ENCODE assay signal across 10 cellular contexts in the genomic region with DNA sequence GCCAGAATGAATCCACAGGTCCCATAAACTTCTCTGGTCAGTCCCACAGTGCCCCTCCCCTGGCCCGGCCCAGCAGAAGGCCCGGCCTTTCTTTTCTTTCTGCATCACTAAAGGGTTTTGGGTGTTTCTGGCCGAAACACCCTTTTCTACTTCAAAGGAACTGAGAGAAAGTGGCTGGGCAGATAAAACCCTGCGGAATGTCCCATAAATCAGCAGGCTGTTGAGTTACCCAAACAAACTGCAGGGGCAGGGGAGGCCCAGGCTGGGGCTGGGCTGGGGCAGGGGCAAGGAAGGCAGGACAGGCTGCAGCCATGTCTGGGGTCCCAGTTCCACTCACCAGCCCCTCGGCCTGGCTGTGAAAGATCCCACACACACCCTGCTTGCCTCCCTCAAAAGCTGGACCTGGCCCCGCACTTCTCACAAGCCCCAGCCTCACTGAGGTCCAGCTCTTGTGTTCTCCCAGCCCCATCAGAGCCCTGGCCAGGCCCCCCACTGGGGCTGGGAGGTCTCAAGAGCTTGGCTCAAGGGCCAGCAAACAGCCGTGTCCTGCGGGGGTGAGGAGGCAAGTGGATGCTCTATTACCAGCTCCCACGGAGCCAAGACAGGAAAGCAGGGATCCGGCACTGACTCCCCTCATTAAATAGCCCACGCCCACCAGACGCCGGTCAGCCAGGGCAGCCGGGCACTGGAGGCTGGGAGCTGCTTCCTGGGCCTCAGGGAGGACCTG. TPM values are rescaled to one million over a fixed set of nuclear protein-coding genes. Genes with fewer than 3 reads are reported as not detected.
DNase-seq lines count a peak whose midpoint lies in the region; ATAC-seq and TF ChIP-seq lines count a peak whose summit lies in the region.
"Had no signal": no experiment of that assay in that cellular context is flagged by ENCODE, and none has a peak within 500 bp of the region (broad histone marks: within the 10 kb centered on the region; RNA-seq: fewer than 3 reads in every experiment).

No MANE protein-coding gene starts in this region.

- POLR2A ChIA-PET in HEK293 (lab: Yijun Ruan, JAX), result no interaction called here

- in situ Hi-C loops in astrocyte of the cerebellum (cut with HindIII; ENCODE audit: low sequenced_read_pairs), result no loop called here

- CTCF ChIA-PET in HEK293 (lab: Yijun Ruan, JAX), result interaction anchor here (0.6 to 1.8 kb wide), 7 partner anchors 13 to 105 kb away, joined by 3 to 8 read pairs (median 3); no protein-coding TSS in a partner anchor

- TF ChIP-seq CTCF in HEK293 (tag by site-specific recombination; IDR thresholded peaks at IDR 0.05) (no peak), astrocyte of the cerebellum (IDR thresholded peaks at IDR 0.05; ENCODE audit: low read depth, low read length, missing control alignments) (no peak), sigmoid colon (IDR thresholded peaks at IDR 0.05) (no peak)

- TF ChIP-seq POLR2A in sigmoid colon (IDR thresholded peaks at IDR 0.05), result no peak

- peak overlapping the region; percentile 60; the same call in 1 of the 2 replicates for H3K27ac ChIP-seq in HEK293 (ENCODE audit: extremely low read depth, low read depth, low read length)
- no peak overlapping the region for H3K27ac ChIP-seq in iPS-18a (ENCODE audit: low read length)
- H3K27ac ChIP-seq in sigmoid colon, result peak overlapping the region; percentile 82 to 90 (median 84)

- H3K36me3 ChIP-seq in HEK293 (ENCODE audit: control insufficient read depth in 2 of 2, insufficient read depth in 1 of 2, low read length in 2 of 2), result peaks cover 0 to 5% of the 10 kb centered on the region in 2 experiments; a peak in 1 of 3 replicates
- H3K36me3 ChIP-seq in iPS-18a (ENCODE audit: control insufficient read depth, low read depth, low read length), result no peaks in the 10 kb centered on the region
- no peaks in the 10 kb centered on the region for H3K36me3 ChIP-seq in sigmoid colon

- no peak for ATAC-seq in HG02981 (IDR thresholded peaks at IDR 0.05; ENCODE audit: unreplicated experiment)

- peak overlapping the region; percentile 0 for H3K9ac ChIP-seq in iPS-18a (ENCODE audit: low read length)

- WGBS in sigmoid colon, 2 donors, result 47 to 65% methylated on average over 14 of the region's 14 CpGs

- intact Hi-C loops in sigmoid colon (cut with DNase I), result loop anchor here (5.0 kb wide), 1 partner anchor 39 kb away; no protein-coding TSS in a partner anchor

- H3K4me1 ChIP-seq in HEK293 (ENCODE audit: control insufficient read depth, insufficient read depth, low read length) (peaks cover 25% of the 10 kb centered on the region), iPS-18a (ENCODE audit: control insufficient read depth, low read depth, low read length) (peaks cover 39% of the 10 kb centered on the region), sigmoid colon (peaks cover 0 to 78% (median 75%) of the 10 kb centered on the region in 4 donors)

- H3K27me3 ChIP-seq in iPS-18a (ENCODE audit: control insufficient read depth, insufficient read depth, low read length), result no peaks in the 10 kb centered on the region
- H3K27me3 ChIP-seq in sigmoid colon, result no peaks in the 10 kb centered on the region

- no peaks in the 10 kb centered on the region for H3K9me3 ChIP-seq in HEK293 (ENCODE audit: control insufficient read depth, insufficient read depth, low read depth, low read length)
- no peaks in the 10 kb centered on the region for H3K9me3 ChIP-seq in iPS-18a (ENCODE audit: control insufficient read depth, low read depth, low read length)
- H3K9me3 ChIP-seq in sigmoid colon, result no peaks in the 10 kb centered on the region

- DNase-seq in astrocyte of the cerebellum (ENCODE audit: low read depth) (peak; percentile 62), sigmoid colon (no peak), DMS53 treated with DMSO at 0.1 percent for 48 hours (lab: John Stamatoyannopoulos, UW; ENCODE audit: unreplicated experiment) (no peak), GM19240 (ENCODE audit: insufficient read length, low spot score) (no peak), NCI-H510A treated with DMSO at 0.1 percent for 48 hours (lab: John Stamatoyannopoulos, UW) (no peak)
- DNase-seq: central memory CD4-positive, alpha-beta T cell; stimulated activated CD4-positive, alpha-beta T cell treated with anti-CD3 and anti-CD28 coated beads, Interleukin-12 subunit alpha, Interleukin-12 subunit beta, amount 100 ng/mL, for 4 hours had no signal

- TF ChIP-seq EP300 in sigmoid colon (IDR thresholded peaks at IDR 0.05), result no peak

- H3K4me3 ChIP-seq in HEK293 (ENCODE audit: low read depth, low read length), result no peak overlapping the region
- H3K4me3 ChIP-seq in astrocyte of the cerebellum (ENCODE audit: low read depth, low read length), result no peak overlapping the region
- H3K4me3 ChIP-seq in iPS-18a (ENCODE audit: low read length), result no peak overlapping the region
- peak overlapping the region in 1 of 4 donors; percentile 3 for H3K4me3 ChIP-seq in sigmoid colon

TF ChIP-seq in HEK293, 187 proteins besides CTCF, POLR2A, EP300 and RAD21 (continues in another document):
- TF ChIP-seq, protein P1, sequence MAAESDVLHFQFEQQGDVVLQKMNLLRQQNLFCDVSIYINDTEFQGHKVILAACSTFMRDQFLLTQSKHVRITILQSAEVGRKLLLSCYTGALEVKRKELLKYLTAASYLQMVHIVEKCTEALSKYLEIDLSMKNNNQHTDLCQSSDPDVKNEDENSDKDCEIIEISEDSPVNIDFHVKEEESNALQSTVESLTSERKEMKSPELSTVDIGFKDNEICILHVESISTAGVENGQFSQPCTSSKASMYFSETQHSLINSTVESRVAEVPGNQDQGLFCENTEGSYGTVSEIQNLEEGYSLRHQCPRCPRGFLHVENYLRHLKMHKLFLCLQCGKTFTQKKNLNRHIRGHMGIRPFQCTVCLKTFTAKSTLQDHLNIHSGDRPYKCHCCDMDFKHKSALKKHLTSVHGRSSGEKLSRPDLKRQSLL (tag by site-specific recombination; IDR thresholded peaks at IDR 0.05), result peak; percentile 89
- peak; percentile 81 for TF ChIP-seq GLIS1 (tag by site-specific recombination; IDR thresholded peaks at IDR 0.05)
- peak; percentile 67 for TF ChIP-seq SCRT2 (tag by site-specific recombination; IDR thresholded peaks at IDR 0.05)
- peak; percentile 46; the same call in 1 of the 2 replicates for TF ChIP-seq SP7 (tag by site-specific recombination; IDR thresholded peaks at IDR 0.05)
- TF ChIP-seq ZNF114 (tag by site-specific recombination; IDR thresholded peaks at IDR 0.05), result no peak
- TF ChIP-seq ZFHX2 (tag by site-specific recombination; conservative IDR thresholded peaks at IDR 0.05), result peak; percentile 76
- peak; percentile 67 for TF ChIP-seq ZNF341 (tag by site-specific recombination; IDR thresholded peaks at IDR 0.05; ENCODE audit: low read depth)
- TF ChIP-seq ZSCAN30 (tag by site-specific recombination; IDR thresholded peaks at IDR 0.05), result 0 out of 2 replicates have a peak, but pooled peaks have one; percentile 65
- peak; percentile 88; the same call in 1 of the 2 replicates for TF ChIP-seq TCF7L2 (IDR thresholded peaks at IDR 0.05; ENCODE audit: borderline replicate concordance, low read depth, low read length)
- TF ChIP-seq, protein P2, sequence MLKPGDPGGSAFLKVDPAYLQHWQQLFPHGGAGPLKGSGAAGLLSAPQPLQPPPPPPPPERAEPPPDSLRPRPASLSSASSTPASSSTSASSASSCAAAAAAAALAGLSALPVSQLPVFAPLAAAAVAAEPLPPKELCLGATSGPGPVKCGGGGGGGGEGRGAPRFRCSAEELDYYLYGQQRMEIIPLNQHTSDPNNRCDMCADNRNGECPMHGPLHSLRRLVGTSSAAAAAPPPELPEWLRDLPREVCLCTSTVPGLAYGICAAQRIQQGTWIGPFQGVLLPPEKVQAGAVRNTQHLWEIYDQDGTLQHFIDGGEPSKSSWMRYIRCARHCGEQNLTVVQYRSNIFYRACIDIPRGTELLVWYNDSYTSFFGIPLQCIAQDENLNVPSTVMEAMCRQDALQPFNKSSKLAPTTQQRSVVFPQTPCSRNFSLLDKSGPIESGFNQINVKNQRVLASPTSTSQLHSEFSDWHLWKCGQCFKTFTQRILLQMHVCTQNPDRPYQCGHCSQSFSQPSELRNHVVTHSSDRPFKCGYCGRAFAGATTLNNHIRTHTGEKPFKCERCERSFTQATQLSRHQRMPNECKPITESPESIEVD (tag by site-specific recombination; IDR thresholded peaks at IDR 0.05), result peak; percentile 64; the same call in 1 of the 2 replicates
- TF ChIP-seq ZNF354C (tag by site-specific recombination; IDR thresholded peaks at IDR 0.05; ENCODE audit: borderline replicate concordance, low read depth), result no peak
- TF ChIP-seq ZNF423 (tag by site-specific recombination; IDR thresholded peaks at IDR 0.05), result peak; percentile 18; the same call in 1 of the 2 replicates

RNA-seq across cellular contexts. Expression of a gene that starts 41.9 kb away (rescaled TPM):
- 10 to 100 TPM; 13.2 to 20.5 (median 18.4) TPM for total RNA-seq in sigmoid colon
- polyA plus RNA-seq in sigmoid colon, result 10 to 100 TPM; 14.4 to 25.9 (median 17.6) TPM

RNA-seq across cellular contexts. Expression of a gene that starts 42.4 kb away (rescaled TPM):
- total RNA-seq in sigmoid colon, result 100 to 1,000 TPM; 130 to 164 (median 152) TPM
- polyA plus RNA-seq in sigmoid colon, result 10 to 100 TPM; 34.6 to 54.7 (median 53.6) TPM
